Comparison of ENCODE assay signal across 9 cellular contexts in genomic region chr19:29478578-29479565, GRCh38. TPM values are rescaled to one million over a fixed set of nuclear protein-coding genes. Genes with fewer than 3 reads are reported as not detected.
DNase-seq lines count a peak whose midpoint lies in the region; ATAC-seq and TF ChIP-seq lines count a peak whose summit lies in the region.
"Had no signal": no experiment of that assay in that cellular context is flagged by ENCODE, and none has a peak within 500 bp of the region (broad histone marks: within the 10 kb centered on the region; RNA-seq: fewer than 3 reads in every experiment).

No MANE protein-coding gene starts in this region.

- in situ Hi-C loops in brain microvascular endothelial cell (cut with HindIII; ENCODE audit: low pct_ligation_motif_present, low sequenced_read_pairs), result no loop called here

- no peak overlapping the region for H3K27ac ChIP-seq in brain microvascular endothelial cell

- no peak overlapping the region for H3K4me3 ChIP-seq in brain microvascular endothelial cell (ENCODE audit: low read depth, low read length)

- TF ChIP-seq CTCF in brain microvascular endothelial cell (IDR thresholded peaks at IDR 0.05; ENCODE audit: low read depth, low read length, missing control alignments), result no peak

- ATAC-seq in Right ventricle myocardium inferior (peak; percentile 43), left ventricle myocardium superior (peak; percentile 35), GM18520 (IDR thresholded peaks at IDR 0.05; ENCODE audit: unreplicated experiment) (no peak)

- H3K36me3 ChIP-seq in brain microvascular endothelial cell (replicated peaks), result no peaks in the 10 kb centered on the region

- intact Hi-C loops in Right ventricle myocardium inferior (cut with DNase I), result no loop called here
- intact Hi-C loops in cardiac septum (cut with DNase I), result no loop called here
- intact Hi-C loops in left ventricle myocardium superior (cut with micrococcal nuclease), result no loop called here

- no peaks in the 10 kb centered on the region for H3K27me3 ChIP-seq in brain microvascular endothelial cell (replicated peaks)

- no peak for DNase-seq in Right ventricle myocardium inferior (ENCODE audit: missing footprints)
- no peak for DNase-seq in cardiac septum (ENCODE audit: low spot score)
- DNase-seq in NCI-H345 (lab: John Stamatoyannopoulos, UW), result peak; percentile 79
- no peak for DNase-seq in left ventricle myocardium superior
- peak; percentile 41 for DNase-seq in ureter (ENCODE audit: low spot score)
- no peak for DNase-seq in activated effector memory CD4-positive, alpha-beta T cell treated with Interleukin-2 at 50 U/mL for 16 hours
- no peak for DNase-seq in brain microvascular endothelial cell
- DNase-seq: left cardiac atrium had no signal

RNA-seq across cellular contexts. Expression of gene VSTM2B, which starts 46.9 kb away (rescaled TPM):
- total RNA-seq in Right ventricle myocardium inferior (not detected), cardiac septum (not detected), left ventricle myocardium superior (not detected), ureter (not detected)
- total RNA-seq: left cardiac atrium had no signal

Comparison
In these comparisons a context has a peak if more than half of its experiments do, and no peak if none do; other contexts are left out.
1. DNase-seq: peak in NCI-H345 (single experiment) and ureter (single experiment); none in Right ventricle myocardium inferior (single experiment), cardiac septum (single experiment), left ventricle myocardium superior (single experiment), activated effector memory CD4-positive, alpha-beta T cell treated with Interleukin-2 at 50 U/mL for 16 hours (single experiment) and brain microvascular endothelial cell (single experiment).